8 cellular contexts compared by ENCODE assay signal in genomic region chr3:179651687-179652466, GRCh38. TPM values are rescaled to one million over a fixed set of nuclear protein-coding genes. Genes with fewer than 3 reads are reported as not detected.
DNase-seq lines count a peak whose midpoint lies in the region; ATAC-seq and TF ChIP-seq lines count a peak whose summit lies in the region.

No MANE protein-coding gene starts in this region.

- H3K36me3 ChIP-seq in heart right ventricle (no peaks in the 10 kb centered on the region), aorta (ENCODE audit: control insufficient read depth in 1 of 2, insufficient read depth in 2 of 2, low read length in 1 of 2) (no peaks in the 10 kb centered on the region)

- no peaks in the 10 kb centered on the region for H3K9me3 ChIP-seq in heart right ventricle
- no peaks in the 10 kb centered on the region for H3K9me3 ChIP-seq in aorta (ENCODE audit: control insufficient read depth, low read length)

- peak overlapping the region in 9 of 10 donors; percentile 78 to 97 (median 94) for H3K27ac ChIP-seq in heart right ventricle
- peak overlapping the region in 1 of 2 donors; percentile 75 for H3K27ac ChIP-seq in aorta (ENCODE audit: low read depth in 1 of 2, low read length in 2 of 2)

- no peaks in the 10 kb centered on the region for H3K27me3 ChIP-seq in heart right ventricle
- H3K27me3 ChIP-seq in aorta (ENCODE audit: control insufficient read depth in 1 of 2, insufficient read depth in 2 of 2, low read length in 1 of 2) = no peaks in the 10 kb centered on the region

- H3K27ac Mint-ChIP-seq in memory B cell = peak overlapping the region; percentile 18

- peaks cover 26% of the 10 kb centered on the region for H3K4me1 Mint-ChIP-seq in memory B cell

- WGBS in heart right ventricle, 2 donors = 52 to 59% methylated on average over 11 of the region's 11 CpGs
- 45 to 49% methylated on average over 11 of the region's 11 CpGs for WGBS in aorta, 2 donors

- in situ Hi-C loops in astrocyte of the cerebellum (cut with HindIII; ENCODE audit: low sequenced_read_pairs) = no loop called here

- peaks cover 8% of the 10 kb centered on the region for H3K36me3 Mint-ChIP-seq in memory B cell

- intact Hi-C loops in heart right ventricle (cut with DNase I) (loop anchor here in 6 of 10 donors (2.0 to 10.0 kb wide), 6 partner anchors 63 to 115 kb away; no protein-coding TSS in a partner anchor), left ventricle myocardium superior (cut with micrococcal nuclease) (loop anchor here (10.0 kb wide), 1 partner anchor 83 kb away; no protein-coding TSS in a partner anchor), aorta (cut with DNase I) (loop anchor here in 1 of 2 donors (5.0 kb wide), 1 partner anchor 50 kb away; the partner anchor contains the start of genes MRPL47 and NDUFB5), posterior vena cava (cut with DNase I) (loop anchor here in 1 of 2 donors (10.0 kb wide), 1 partner anchor 63 kb away; no protein-coding TSS in a partner anchor)

- H3K4me3 ChIP-seq in heart right ventricle (peak overlapping the region; percentile 34 to 90 (median 88)), astrocyte of the cerebellum (ENCODE audit: low read depth, low read length) (peak overlapping the region; percentile 87), aorta (ENCODE audit: low read length in 2 of 2) (peak overlapping the region; percentile 79 to 96)

- DNase-seq in heart right ventricle = no peak
- DNase-seq in left ventricle myocardium superior = no peak
- no peak for DNase-seq in astrocyte of the cerebellum (ENCODE audit: low read depth)
- no peak for DNase-seq in memory B cell (ENCODE audit: low spot score in 2 of 2)
- no peak for DNase-seq in aorta
- no peak for DNase-seq in HuH-7.5 (ENCODE audit: low spot score)
- DNase-seq in posterior vena cava (ENCODE audit: low spot score) = no peak

- TF ChIP-seq CTCF in heart right ventricle (IDR thresholded peaks at IDR 0.05) (no peak), astrocyte of the cerebellum (IDR thresholded peaks at IDR 0.05; ENCODE audit: low read depth, low read length, missing control alignments) (no peak)

- peak overlapping the region; percentile 72 for H3K4me3 Mint-ChIP-seq in memory B cell

- ATAC-seq in heart right ventricle (no peak), left ventricle myocardium superior (no peak), memory B cell (ENCODE audit: low read depth) (peak; percentile 1), aorta (ENCODE audit: low FRiP score) (no peak), HG03432 (IDR thresholded peaks at IDR 0.05; ENCODE audit: unreplicated experiment) (no peak)

- no peaks in the 10 kb centered on the region for H3K27me3 Mint-ChIP-seq in memory B cell

- peaks cover 0 to 37% (median 8%) of the 10 kb centered on the region in 9 donors for H3K4me1 ChIP-seq in heart right ventricle
- H3K4me1 ChIP-seq in aorta (ENCODE audit: control insufficient read depth in 1 of 2, insufficient read depth in 2 of 2, low read length in 2 of 2) = peaks cover 0 to 2% of the 10 kb centered on the region in 2 donors

- H3K9me3 Mint-ChIP-seq in memory B cell = no peaks in the 10 kb centered on the region

RNA-seq across cellular contexts. Expression of gene USP13, which starts 1.0 kb away (rescaled TPM):
- total RNA-seq in heart right ventricle (100 to 1,000 TPM; 101 to 181 (median 154) TPM), left ventricle myocardium superior (156 TPM), aorta (1 to 10 TPM; 6.9 to 9.3 TPM), posterior vena cava (10 to 100 TPM; 12.1 to 13.6 TPM)
- polyA plus RNA-seq in heart right ventricle (10 to 100 TPM; 13.7 to 22.2 TPM), aorta (1 to 10 TPM; 3.5 to 4.9 TPM)

RNA-seq across cellular contexts. Expression of gene NDUFB5, which starts 47.3 kb away (rescaled TPM):
- total RNA-seq in heart right ventricle (100 to 1,000 TPM; 276 to 395 (median 379) TPM), left ventricle myocardium superior (363 TPM), aorta (10 to 100 TPM; 32.5 to 52.6 TPM), posterior vena cava (10 to 100 TPM; 54.6 to 82.9 TPM)
- polyA plus RNA-seq in heart right ventricle (100 to 1,000 TPM; 108 to 248 TPM), aorta (100 to 1,000 TPM in 1 of 2 donors, 10 to 100 TPM in 1; 66.3 to 131 TPM)

RNA-seq across cellular contexts. Expression of gene MRPL47, which starts 47.4 kb away (rescaled TPM):
- total RNA-seq in heart right ventricle (10 to 100 TPM; 44.3 to 67.9 (median 51.7) TPM), left ventricle myocardium superior (47.8 TPM), aorta (10 to 100 TPM; 19.7 to 23.7 TPM), posterior vena cava (10 to 100 TPM; 29.0 to 33.7 TPM)
- polyA plus RNA-seq in heart right ventricle (100 to 1,000 TPM in 1 of 2 donors, 10 to 100 TPM in 1; 79.2 to 160 TPM), aorta (10 to 100 TPM; 34.0 to 39.7 TPM)

Comparison
In these comparisons a context has a peak if more than half of its experiments do, and no peak if none do; other contexts are left out.
1. RNA of gene USP13, which starts 1.0 kb away (total RNA-seq): 101 to 181 TPM in heart right ventricle and 156 TPM in left ventricle myocardium superior (single experiment); 12.1 to 13.6 TPM in posterior vena cava and 6.9 to 9.3 TPM in aorta; every median in the first group is over 4 times any median in the second.
2. Peak in every context shown above with its lines, with median percentiles within 50 percentile points of each other: H3K4me3 ChIP-seq.